ENCODE assay signal across 1 cellular context in genomic region chr22:42939941-42940653, GRCh38.
A peak's percentile ranks its signal among the peaks of the same experiment; 100 is the strongest.
TF ChIP-seq lines count a peak whose summit lies in the region.

No MANE protein-coding gene starts in this region.

TF ChIP-seq in HepG2, 621 proteins besides CTCF, POLR2A, EP300 and RAD21 (continued from another document and continues in another):
- TF ChIP-seq, protein P1, sequence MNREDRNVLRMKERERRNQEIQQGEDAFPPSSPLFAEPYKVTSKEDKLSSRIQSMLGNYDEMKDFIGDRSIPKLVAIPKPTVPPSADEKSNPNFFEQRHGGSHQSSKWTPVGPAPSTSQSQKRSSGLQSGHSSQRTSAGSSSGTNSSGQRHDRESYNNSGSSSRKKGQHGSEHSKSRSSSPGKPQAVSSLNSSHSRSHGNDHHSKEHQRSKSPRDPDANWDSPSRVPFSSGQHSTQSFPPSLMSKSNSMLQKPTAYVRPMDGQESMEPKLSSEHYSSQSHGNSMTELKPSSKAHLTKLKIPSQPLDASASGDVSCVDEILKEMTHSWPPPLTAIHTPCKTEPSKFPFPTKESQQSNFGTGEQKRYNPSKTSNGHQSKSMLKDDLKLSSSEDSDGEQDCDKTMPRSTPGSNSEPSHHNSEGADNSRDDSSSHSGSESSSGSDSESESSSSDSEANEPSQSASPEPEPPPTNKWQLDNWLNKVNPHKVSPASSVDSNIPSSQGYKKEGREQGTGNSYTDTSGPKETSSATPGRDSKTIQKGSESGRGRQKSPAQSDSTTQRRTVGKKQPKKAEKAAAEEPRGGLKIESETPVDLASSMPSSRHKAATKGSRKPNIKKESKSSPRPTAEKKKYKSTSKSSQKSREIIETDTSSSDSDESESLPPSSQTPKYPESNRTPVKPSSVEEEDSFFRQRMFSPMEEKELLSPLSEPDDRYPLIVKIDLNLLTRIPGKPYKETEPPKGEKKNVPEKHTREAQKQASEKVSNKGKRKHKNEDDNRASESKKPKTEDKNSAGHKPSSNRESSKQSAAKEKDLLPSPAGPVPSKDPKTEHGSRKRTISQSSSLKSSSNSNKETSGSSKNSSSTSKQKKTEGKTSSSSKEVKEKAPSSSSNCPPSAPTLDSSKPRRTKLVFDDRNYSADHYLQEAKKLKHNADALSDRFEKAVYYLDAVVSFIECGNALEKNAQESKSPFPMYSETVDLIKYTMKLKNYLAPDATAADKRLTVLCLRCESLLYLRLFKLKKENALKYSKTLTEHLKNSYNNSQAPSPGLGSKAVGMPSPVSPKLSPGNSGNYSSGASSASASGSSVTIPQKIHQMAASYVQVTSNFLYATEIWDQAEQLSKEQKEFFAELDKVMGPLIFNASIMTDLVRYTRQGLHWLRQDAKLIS (CRISPR knock-in tag; IDR thresholded peaks at IDR 0.05) = no peak
- 0 out of 2 replicates have a peak, but pooled peaks have one; percentile 51 for TF ChIP-seq GATAD1 (CRISPR knock-in tag; IDR thresholded peaks at IDR 0.05)
- no peak for TF ChIP-seq RORA (CRISPR knock-in tag; IDR thresholded peaks at IDR 0.05)
- TF ChIP-seq, protein P2, sequence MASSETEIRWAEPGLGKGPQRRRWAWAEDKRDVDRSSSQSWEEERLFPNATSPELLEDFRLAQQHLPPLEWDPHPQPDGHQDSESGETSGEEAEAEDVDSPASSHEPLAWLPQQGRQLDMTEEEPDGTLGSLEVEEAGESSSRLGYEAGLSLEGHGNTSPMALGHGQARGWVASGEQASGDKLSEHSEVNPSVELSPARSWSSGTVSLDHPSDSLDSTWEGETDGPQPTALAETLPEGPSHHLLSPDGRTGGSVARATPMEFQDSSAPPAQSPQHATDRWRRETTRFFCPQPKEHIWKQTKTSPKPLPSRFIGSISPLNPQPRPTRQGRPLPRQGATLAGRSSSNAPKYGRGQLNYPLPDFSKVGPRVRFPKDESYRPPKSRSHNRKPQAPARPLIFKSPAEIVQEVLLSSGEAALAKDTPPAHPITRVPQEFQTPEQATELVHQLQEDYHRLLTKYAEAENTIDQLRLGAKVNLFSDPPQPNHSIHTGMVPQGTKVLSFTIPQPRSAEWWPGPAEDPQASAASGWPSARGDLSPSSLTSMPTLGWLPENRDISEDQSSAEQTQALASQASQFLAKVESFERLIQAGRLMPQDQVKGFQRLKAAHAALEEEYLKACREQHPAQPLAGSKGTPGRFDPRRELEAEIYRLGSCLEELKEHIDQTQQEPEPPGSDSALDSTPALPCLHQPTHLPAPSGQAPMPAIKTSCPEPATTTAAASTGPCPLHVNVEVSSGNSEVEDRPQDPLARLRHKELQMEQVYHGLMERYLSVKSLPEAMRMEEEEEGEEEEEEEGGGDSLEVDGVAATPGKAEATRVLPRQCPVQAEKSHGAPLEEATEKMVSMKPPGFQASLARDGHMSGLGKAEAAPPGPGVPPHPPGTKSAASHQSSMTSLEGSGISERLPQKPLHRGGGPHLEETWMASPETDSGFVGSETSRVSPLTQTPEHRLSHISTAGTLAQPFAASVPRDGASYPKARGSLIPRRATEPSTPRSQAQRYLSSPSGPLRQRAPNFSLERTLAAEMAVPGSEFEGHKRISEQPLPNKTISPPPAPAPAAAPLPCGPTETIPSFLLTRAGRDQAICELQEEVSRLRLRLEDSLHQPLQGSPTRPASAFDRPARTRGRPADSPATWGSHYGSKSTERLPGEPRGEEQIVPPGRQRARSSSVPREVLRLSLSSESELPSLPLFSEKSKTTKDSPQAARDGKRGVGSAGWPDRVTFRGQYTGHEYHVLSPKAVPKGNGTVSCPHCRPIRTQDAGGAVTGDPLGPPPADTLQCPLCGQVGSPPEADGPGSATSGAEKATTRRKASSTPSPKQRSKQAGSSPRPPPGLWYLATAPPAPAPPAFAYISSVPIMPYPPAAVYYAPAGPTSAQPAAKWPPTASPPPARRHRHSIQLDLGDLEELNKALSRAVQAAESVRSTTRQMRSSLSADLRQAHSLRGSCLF (CRISPR knock-in tag; IDR thresholded peaks at IDR 0.05; ENCODE audit: borderline replicate concordance) = no peak
- no peak for TF ChIP-seq ZHX2 (IDR thresholded peaks at IDR 0.05; ENCODE audit: low read depth)
- TF ChIP-seq ZHX2 (CRISPR knock-in tag; IDR thresholded peaks at IDR 0.05; ENCODE audit: borderline replicate concordance) = no peak
- TF ChIP-seq ZNF276 (CRISPR knock-in tag; IDR thresholded peaks at IDR 0.05; ENCODE audit: low read depth) = no peak
- peak; percentile 65; the same call in 1 of the 2 replicates for TF ChIP-seq HMGXB3 (CRISPR knock-in tag; IDR thresholded peaks at IDR 0.05; ENCODE audit: borderline replicate concordance)
- TF ChIP-seq NFE2L2 (IDR thresholded peaks at IDR 0.05; ENCODE audit: low read length) = no peak
- no peak for TF ChIP-seq ZNF260 (CRISPR knock-in tag; IDR thresholded peaks at IDR 0.05; ENCODE audit: borderline replicate concordance, low read depth)
- no peak for TF ChIP-seq ZBTB38 (CRISPR knock-in tag; IDR thresholded peaks at IDR 0.05)
- no peak for TF ChIP-seq ZFP36L1 (CRISPR knock-in tag; IDR thresholded peaks at IDR 0.05)
- TF ChIP-seq U2AF1 (optimal IDR thresholded peaks at IDR 0.05; ENCODE audit: low read depth, low read length) = no peak
- no peak for TF ChIP-seq SUZ12 (IDR thresholded peaks at IDR 0.05; ENCODE audit: low read depth, low read length)
- TF ChIP-seq ZMYM2 (CRISPR knock-in tag; IDR thresholded peaks at IDR 0.05) = no peak
- TF ChIP-seq, protein P3, sequence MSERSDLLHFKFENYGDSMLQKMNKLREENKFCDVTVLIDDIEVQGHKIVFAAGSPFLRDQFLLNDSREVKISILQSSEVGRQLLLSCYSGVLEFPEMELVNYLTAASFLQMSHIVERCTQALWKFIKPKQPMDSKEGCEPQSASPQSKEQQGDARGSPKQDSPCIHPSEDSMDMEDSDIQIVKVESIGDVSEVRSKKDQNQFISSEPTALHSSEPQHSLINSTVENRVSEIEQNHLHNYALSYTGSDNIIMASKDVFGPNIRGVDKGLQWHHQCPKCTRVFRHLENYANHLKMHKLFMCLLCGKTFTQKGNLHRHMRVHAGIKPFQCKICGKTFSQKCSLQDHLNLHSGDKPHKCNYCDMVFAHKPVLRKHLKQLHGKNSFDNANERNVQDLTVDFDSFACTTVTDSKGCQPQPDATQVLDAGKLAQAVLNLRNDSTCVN (CRISPR knock-in tag; IDR thresholded peaks at IDR 0.05; ENCODE audit: borderline replicate concordance) = 0 out of 2 replicates have a peak, but pooled peaks have one; percentile 45
- TF ChIP-seq ZSCAN30 (CRISPR knock-in tag; IDR thresholded peaks at IDR 0.05) = no peak
- TF ChIP-seq, protein P4, sequence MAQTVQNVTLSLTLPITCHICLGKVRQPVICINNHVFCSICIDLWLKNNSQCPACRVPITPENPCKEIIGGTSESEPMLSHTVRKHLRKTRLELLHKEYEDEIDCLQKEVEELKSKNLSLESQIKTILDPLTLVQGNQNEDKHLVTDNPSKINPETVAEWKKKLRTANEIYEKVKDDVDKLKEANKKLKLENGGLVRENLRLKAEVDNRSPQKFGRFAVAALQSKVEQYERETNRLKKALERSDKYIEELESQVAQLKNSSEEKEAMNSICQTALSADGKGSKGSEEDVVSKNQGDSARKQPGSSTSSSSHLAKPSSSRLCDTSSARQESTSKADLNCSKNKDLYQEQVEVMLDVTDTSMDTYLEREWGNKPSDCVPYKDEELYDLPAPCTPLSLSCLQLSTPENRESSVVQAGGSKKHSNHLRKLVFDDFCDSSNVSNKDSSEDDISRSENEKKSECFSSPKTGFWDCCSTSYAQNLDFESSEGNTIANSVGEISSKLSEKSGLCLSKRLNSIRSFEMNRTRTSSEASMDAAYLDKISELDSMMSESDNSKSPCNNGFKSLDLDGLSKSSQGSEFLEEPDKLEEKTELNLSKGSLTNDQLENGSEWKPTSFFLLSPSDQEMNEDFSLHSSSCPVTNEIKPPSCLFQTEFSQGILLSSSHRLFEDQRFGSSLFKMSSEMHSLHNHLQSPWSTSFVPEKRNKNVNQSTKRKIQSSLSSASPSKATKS (CRISPR knock-in tag; IDR thresholded peaks at IDR 0.05) = no peak
- no peak for TF ChIP-seq GLI4 (CRISPR knock-in tag; IDR thresholded peaks at IDR 0.05; ENCODE audit: borderline replicate concordance)
- peak; percentile 38; the same call in 1 of the 2 replicates for TF ChIP-seq ZNF580 (CRISPR knock-in tag; IDR thresholded peaks at IDR 0.05; ENCODE audit: borderline replicate concordance, low read depth)
- no peak for TF ChIP-seq MBD4 (IDR thresholded peaks at IDR 0.05; ENCODE audit: borderline replicate concordance, low read length)
- peak; percentile 61; the same call in 1 of the 2 replicates for TF ChIP-seq CREM (IDR thresholded peaks at IDR 0.05)
- no peak for TF ChIP-seq CREM (CRISPR knock-in tag; IDR thresholded peaks at IDR 0.05)
- no peak for TF ChIP-seq ZNF883 (CRISPR knock-in tag; IDR thresholded peaks at IDR 0.05; ENCODE audit: not compliant biosample characterization)
- no peak for TF ChIP-seq KLF9 (CRISPR knock-in tag; IDR thresholded peaks at IDR 0.05; ENCODE audit: low read depth)
- TF ChIP-seq SMARCC2 (IDR thresholded peaks at IDR 0.05) = no peak
- TF ChIP-seq FOXK1 (CRISPR knock-in tag; IDR thresholded peaks at IDR 0.05; ENCODE audit: borderline replicate concordance, low read depth) = peak; percentile 73; the same call in 1 of the 2 replicates
